In the genomic region with DNA sequence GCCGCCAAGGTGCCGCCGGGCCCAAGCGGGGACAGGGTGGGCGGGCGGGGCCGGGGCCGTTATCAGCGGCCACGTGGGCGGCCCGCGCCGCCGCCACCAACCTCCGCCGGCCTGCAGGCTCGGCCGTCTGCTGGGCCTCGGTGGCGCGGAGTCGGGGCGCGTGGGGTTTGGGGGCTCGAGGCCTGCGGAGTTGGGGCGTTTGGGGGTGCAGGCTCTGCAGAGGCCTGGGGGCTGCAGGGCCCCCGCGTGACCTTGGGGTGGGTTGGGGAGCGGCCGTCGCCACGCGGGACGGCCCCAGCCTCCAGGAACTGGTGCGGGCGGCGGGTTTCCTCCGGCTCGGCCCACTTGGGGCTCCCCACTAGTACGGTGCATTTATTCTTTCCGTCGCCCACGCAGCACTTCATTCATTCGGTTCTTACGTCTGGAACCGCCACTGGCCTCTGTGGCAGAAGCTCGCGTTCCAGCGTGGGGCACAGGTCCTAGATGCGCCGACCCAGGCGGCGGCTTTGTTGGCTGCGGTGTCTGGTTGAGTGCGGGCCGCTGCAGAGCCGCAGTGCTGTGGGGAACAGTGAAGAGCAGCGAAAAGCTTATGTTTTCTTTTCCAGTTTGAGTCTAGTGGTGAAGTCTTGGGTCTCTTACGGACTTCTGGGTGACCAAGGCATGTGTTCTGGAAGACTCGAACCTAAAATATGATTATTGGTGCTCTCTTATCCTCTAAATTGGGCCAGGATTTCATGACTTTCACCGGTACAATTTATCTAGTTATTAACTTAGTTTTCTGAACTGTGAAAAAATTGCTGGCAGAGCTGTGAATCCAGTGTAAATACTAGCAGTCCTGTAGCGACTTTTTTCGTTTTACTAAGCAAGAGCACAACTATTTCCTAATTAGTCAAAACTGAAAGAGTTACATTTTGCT, we compare ENCODE assay signal across 1 cellular context.
TF ChIP-seq lines count a peak whose summit lies in the region.

No MANE protein-coding gene starts in this region.

TF ChIP-seq in K562, 482 proteins besides CTCF, POLR2A, EP300 and RAD21 (continued from another document and continues in another):
- TF ChIP-seq ZSCAN29 (IDR thresholded peaks at IDR 0.05) (peak; percentile 18; the same call in 1 of the 2 replicates), MTA1 (IDR thresholded peaks at IDR 0.05; ENCODE audit: borderline replicate concordance) (no peak), HDGF (IDR thresholded peaks at IDR 0.05) (no peak), FOXK2 (conservative IDR thresholded peaks at IDR 0.05 in 1 of 2, IDR thresholded peaks at IDR 0.05 in 1 of 2; ENCODE audit: low read depth in 2 of 2) (no peak), NEUROD1 (IDR thresholded peaks at IDR 0.05; ENCODE audit: borderline replicate concordance, low read depth, low read length, partially characterized antibody) (no peak), EP400 (IDR thresholded peaks at IDR 0.05) (no peak), SAFB (IDR thresholded peaks at IDR 0.05; ENCODE audit: borderline replicate concordance, low read depth, low read length) (no peak), ZZZ3 (IDR thresholded peaks at IDR 0.05) (no peak), BACH1 (tag; IDR thresholded peaks at IDR 0.05) (no peak), REST (CRISPR knock-in tag; IDR thresholded peaks at IDR 0.05; ENCODE audit: low read depth) (peak; percentile 68; the same call in 1 of the 2 replicates), SRF (CRISPR knock-in tag; IDR thresholded peaks at IDR 0.05) (no peak; a peak in 1 of 4 replicates), HNRNPK (IDR thresholded peaks at IDR 0.05; ENCODE audit: low read depth, low read length, poor library complexity, severe bottlenecking) (no peak), MAFF (IDR thresholded peaks at IDR 0.05; ENCODE audit: low read length) (no peak; the same call in 1 of the 2 replicates), ZBTB49 (CRISPR knock-in tag; IDR thresholded peaks at IDR 0.05; ENCODE audit: borderline replicate concordance) (no peak), SRSF9 (IDR thresholded peaks at IDR 0.05; ENCODE audit: borderline replicate concordance, low read depth, low read length) (no peak), CXXC5 (CRISPR knock-in tag; IDR thresholded peaks at IDR 0.05) (no peak; the same call in 1 of the 2 replicates), HDAC1 (IDR thresholded peaks at IDR 0.05) (peak in 1 of 2 experiments; percentile 97; a peak in 2 of 4 replicates), BRCA1 (IDR thresholded peaks at IDR 0.05) (no peak), BRCA1 (CRISPR knock-in tag; IDR thresholded peaks at IDR 0.05) (no peak), THAP7 (CRISPR knock-in tag; IDR thresholded peaks at IDR 0.05) (no peak), RUNX1 (IDR thresholded peaks at IDR 0.05; ENCODE audit: low read depth) (no peak), PPARD (CRISPR knock-in tag; IDR thresholded peaks at IDR 0.05) (no peak), PCBP1 (IDR thresholded peaks at IDR 0.05; ENCODE audit: low read depth, low read length, poor library complexity, severe bottlenecking) (no peak), ZNF384 (IDR thresholded peaks at IDR 0.05; ENCODE audit: low read depth, low read length) (peak; percentile 12; the same call in 1 of the 2 replicates), TGIF2 (CRISPR knock-in tag; IDR thresholded peaks at IDR 0.05) (no peak), HCFC1 (IDR thresholded peaks at IDR 0.05; ENCODE audit: low read depth, low read length) (peak; percentile 1; the same call in 1 of the 2 replicates), JUND (IDR thresholded peaks at IDR 0.05; ENCODE audit: borderline replicate concordance, low read depth, low read length) (no peak; the same call in 1 of the 2 replicates), JUND (tag; IDR thresholded peaks at IDR 0.05; ENCODE audit: borderline replicate concordance, low read depth, low read length) (no peak), IRF2 (CRISPR knock-in tag; IDR thresholded peaks at IDR 0.05) (no peak), NFIX (CRISPR knock-in tag; IDR thresholded peaks at IDR 0.05; ENCODE audit: low read depth) (no peak), RBM14 (IDR thresholded peaks at IDR 0.05; ENCODE audit: borderline replicate concordance, insufficient read depth, low read depth, low read length) (no peak), ZBTB1 (CRISPR knock-in tag; IDR thresholded peaks at IDR 0.05; ENCODE audit: borderline replicate concordance, low read depth) (no peak), SRSF3 (IDR thresholded peaks at IDR 0.05; ENCODE audit: insufficient read depth, low read length) (no peak), POLR3A (IDR thresholded peaks at IDR 0.05; ENCODE audit: borderline replicate concordance, extremely low read depth, insufficient read depth, insufficient read length) (no peak), SIRT6 (IDR thresholded peaks at IDR 0.05; ENCODE audit: low read depth, low read length) (no peak), GABPB2 (CRISPR knock-in tag; conservative IDR thresholded peaks at IDR 0.05) (no peak; the same call in 1 of the 2 replicates), NUFIP1 (IDR thresholded peaks at IDR 0.05; ENCODE audit: partially characterized antibody) (no peak), ZNF121 (CRISPR knock-in tag; conservative IDR thresholded peaks at IDR 0.05) (no peak), SFPQ (IDR thresholded peaks at IDR 0.05; ENCODE audit: low read depth, low read length) (no peak), GATAD2B (IDR thresholded peaks at IDR 0.05; ENCODE audit: borderline replicate concordance) (no peak), TAF1 (IDR thresholded peaks at IDR 0.05; ENCODE audit: control insufficient read depth, extremely low read depth, insufficient read depth, low read length, severe bottlenecking) (no peak), MYC (IDR thresholded peaks at IDR 0.05; ENCODE audit: low read depth, low read length) (peak; percentile 9; the same call in 1 of the 2 replicates), MYC (CRISPR knock-in tag; IDR thresholded peaks at IDR 0.05; ENCODE audit: borderline replicate concordance, low read depth) (peak; percentile 99), MYNN (IDR thresholded peaks at IDR 0.05) (no peak), MYNN (CRISPR knock-in tag; IDR thresholded peaks at IDR 0.05) (no peak), FOXA1 (IDR thresholded peaks at IDR 0.05; ENCODE audit: borderline replicate concordance) (no peak)
- TF ChIP-seq, protein P1, sequence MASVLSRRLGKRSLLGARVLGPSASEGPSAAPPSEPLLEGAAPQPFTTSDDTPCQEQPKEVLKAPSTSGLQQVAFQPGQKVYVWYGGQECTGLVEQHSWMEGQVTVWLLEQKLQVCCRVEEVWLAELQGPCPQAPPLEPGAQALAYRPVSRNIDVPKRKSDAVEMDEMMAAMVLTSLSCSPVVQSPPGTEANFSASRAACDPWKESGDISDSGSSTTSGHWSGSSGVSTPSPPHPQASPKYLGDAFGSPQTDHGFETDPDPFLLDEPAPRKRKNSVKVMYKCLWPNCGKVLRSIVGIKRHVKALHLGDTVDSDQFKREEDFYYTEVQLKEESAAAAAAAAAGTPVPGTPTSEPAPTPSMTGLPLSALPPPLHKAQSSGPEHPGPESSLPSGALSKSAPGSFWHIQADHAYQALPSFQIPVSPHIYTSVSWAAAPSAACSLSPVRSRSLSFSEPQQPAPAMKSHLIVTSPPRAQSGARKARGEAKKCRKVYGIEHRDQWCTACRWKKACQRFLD (CRISPR knock-in tag; IDR thresholded peaks at IDR 0.05): no peak
- TF ChIP-seq, protein P2, sequence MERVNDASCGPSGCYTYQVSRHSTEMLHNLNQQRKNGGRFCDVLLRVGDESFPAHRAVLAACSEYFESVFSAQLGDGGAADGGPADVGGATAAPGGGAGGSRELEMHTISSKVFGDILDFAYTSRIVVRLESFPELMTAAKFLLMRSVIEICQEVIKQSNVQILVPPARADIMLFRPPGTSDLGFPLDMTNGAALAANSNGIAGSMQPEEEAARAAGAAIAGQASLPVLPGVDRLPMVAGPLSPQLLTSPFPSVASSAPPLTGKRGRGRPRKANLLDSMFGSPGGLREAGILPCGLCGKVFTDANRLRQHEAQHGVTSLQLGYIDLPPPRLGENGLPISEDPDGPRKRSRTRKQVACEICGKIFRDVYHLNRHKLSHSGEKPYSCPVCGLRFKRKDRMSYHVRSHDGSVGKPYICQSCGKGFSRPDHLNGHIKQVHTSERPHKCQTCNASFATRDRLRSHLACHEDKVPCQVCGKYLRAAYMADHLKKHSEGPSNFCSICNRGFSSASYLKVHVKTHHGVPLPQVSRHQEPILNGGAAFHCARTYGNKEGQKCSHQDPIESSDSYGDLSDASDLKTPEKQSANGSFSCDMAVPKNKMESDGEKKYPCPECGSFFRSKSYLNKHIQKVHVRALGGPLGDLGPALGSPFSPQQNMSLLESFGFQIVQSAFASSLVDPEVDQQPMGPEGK (CRISPR knock-in tag; IDR thresholded peaks at IDR 0.05; ENCODE audit: borderline replicate concordance): no peak
- TF ChIP-seq, protein P3, sequence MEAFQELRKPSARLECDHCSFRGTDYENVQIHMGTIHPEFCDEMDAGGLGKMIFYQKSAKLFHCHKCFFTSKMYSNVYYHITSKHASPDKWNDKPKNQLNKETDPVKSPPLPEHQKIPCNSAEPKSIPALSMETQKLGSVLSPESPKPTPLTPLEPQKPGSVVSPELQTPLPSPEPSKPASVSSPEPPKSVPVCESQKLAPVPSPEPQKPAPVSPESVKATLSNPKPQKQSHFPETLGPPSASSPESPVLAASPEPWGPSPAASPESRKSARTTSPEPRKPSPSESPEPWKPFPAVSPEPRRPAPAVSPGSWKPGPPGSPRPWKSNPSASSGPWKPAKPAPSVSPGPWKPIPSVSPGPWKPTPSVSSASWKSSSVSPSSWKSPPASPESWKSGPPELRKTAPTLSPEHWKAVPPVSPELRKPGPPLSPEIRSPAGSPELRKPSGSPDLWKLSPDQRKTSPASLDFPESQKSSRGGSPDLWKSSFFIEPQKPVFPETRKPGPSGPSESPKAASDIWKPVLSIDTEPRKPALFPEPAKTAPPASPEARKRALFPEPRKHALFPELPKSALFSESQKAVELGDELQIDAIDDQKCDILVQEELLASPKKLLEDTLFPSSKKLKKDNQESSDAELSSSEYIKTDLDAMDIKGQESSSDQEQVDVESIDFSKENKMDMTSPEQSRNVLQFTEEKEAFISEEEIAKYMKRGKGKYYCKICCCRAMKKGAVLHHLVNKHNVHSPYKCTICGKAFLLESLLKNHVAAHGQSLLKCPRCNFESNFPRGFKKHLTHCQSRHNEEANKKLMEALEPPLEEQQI (IDR thresholded peaks at IDR 0.05): no peak
- TF ChIP-seq, protein P4, sequence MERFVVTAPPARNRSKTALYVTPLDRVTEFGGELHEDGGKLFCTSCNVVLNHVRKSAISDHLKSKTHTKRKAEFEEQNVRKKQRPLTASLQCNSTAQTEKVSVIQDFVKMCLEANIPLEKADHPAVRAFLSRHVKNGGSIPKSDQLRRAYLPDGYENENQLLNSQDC (CRISPR knock-in tag; IDR thresholded peaks at IDR 0.05): no peak
